Comparison of ENCODE assay signal across 24 cellular contexts in genomic region chr18:21508302-21508701, GRCh38.
DNase-seq lines count a peak whose midpoint lies in the region; ATAC-seq, FAIRE-seq and TF ChIP-seq lines count a peak whose summit lies in the region.
"Had no signal": no experiment of that assay in that cellular context is flagged by ENCODE, and none has a peak within 500 bp of the region (broad histone marks: within the 10 kb centered on the region; RNA-seq: fewer than 3 reads in every experiment).

No MANE protein-coding gene starts in this region.

- no peak overlapping the region for H4K91ac ChIP-seq in H9 (ENCODE audit: insufficient read length, low read depth, low read length)
- no peak overlapping the region for H4K91ac ChIP-seq in H1 (replicated peaks; ENCODE audit: insufficient read length, low read length)

- H3K23me2 ChIP-seq in H9 (ENCODE audit: insufficient read length, low read depth, low read length, poor library complexity, severe bottlenecking) (no peaks in the 10 kb centered on the region), H1 (ENCODE audit: low read depth, low read length) (no peaks in the 10 kb centered on the region)

- H3K18ac ChIP-seq in H9 (ENCODE audit: insufficient read length, low read depth, low read length) (no peak overlapping the region), H1 (ENCODE audit: extremely low read depth, low read length) (no peak overlapping the region)

- H3K27ac Mint-ChIP-seq in H9, result 0 out of 7 replicates have a peak overlapping the region, but pooled peaks of 1 of the 3 experiments have one; percentile 44
- H3K27ac Mint-ChIP-seq: CD4-positive, alpha-beta T cell; CD8-positive, alpha-beta T cell had no signal

- H2AK5ac ChIP-seq in H9 (ENCODE audit: insufficient read length, low read length), result no peak overlapping the region
- no peak overlapping the region for H2AK5ac ChIP-seq in H1 (ENCODE audit: low read depth, low read length)

- H3K4me1 ChIP-seq in HepG2 (ENCODE audit: insufficient read depth, low read length) (peaks cover 16% of the 10 kb centered on the region), right lobe of liver (no peaks in the 10 kb centered on the region), H9 (ENCODE audit: insufficient read depth, low read length) (no peaks in the 10 kb centered on the region), H1 (replicated peaks in 1 of 4; ENCODE audit: control insufficient read depth in 3 of 4, insufficient read depth in 4 of 4, low read length in 3 of 4) (peaks cover 0 to 6% (median 0%) of the 10 kb centered on the region in 4 experiments; a peak in 1 of 7 replicates)
- H3K4me1 ChIP-seq: BE2C, BLaER1, Caco-2 had no signal

- H2BK120ac ChIP-seq in H9 (ENCODE audit: low read depth, low read length, poor library complexity, severe bottlenecking), result no peak overlapping the region
- H2BK120ac ChIP-seq in H1 (replicated peaks; ENCODE audit: low read depth, low read length), result no peak overlapping the region

- no peak overlapping the region for H2BK20ac ChIP-seq in H9 (ENCODE audit: low read depth, low read length, poor library complexity, severe bottlenecking)
- no peak overlapping the region for H2BK20ac ChIP-seq in H1 (ENCODE audit: low read length)

- H3K4me3 ChIP-seq in HepG2 (replicated peaks in 1 of 3; ENCODE audit: insufficient read depth in 1 of 3, low read depth in 2 of 3, low read length in 3 of 3) (no peak overlapping the region), right lobe of liver (no peak overlapping the region), H1 (ENCODE audit: extremely low read depth in 1 of 4, insufficient read depth in 2 of 4, low read depth in 3 of 4, low read length in 4 of 4) (no peak overlapping the region)
- H3K4me3 ChIP-seq: BLaER1 had no signal

- in situ Hi-C loops in HepG2 (cut with HindIII; ENCODE audit: extremely low pct_ligation_motif_present, low pct_unique_long_range_greater_than_20kb), result no loop called here

- H3K9me3 ChIP-seq in HepG2 (ENCODE audit: low read length) (no peaks in the 10 kb centered on the region), right lobe of liver (no peaks in the 10 kb centered on the region), H9 (ENCODE audit: control insufficient read depth, low read depth, low read length) (no peaks in the 10 kb centered on the region), H1 (ENCODE audit: insufficient read depth in 2 of 2, low read depth in 1 of 2, low read length in 1 of 2) (no peaks in the 10 kb centered on the region; a peak in 1 of 4 replicates)
- H3K9me3 ChIP-seq: BE2C, Caco-2 had no signal

- H3K27ac ChIP-seq in HepG2 (ENCODE audit: extremely low read length, insufficient read depth, low read length), result no peak overlapping the region
- H3K27ac ChIP-seq in right lobe of liver, result no peak overlapping the region
- H3K27ac ChIP-seq in H9 (ENCODE audit: insufficient read length, low read depth, low read length), result no peak overlapping the region
- H3K27ac ChIP-seq in H1 (ENCODE audit: low read depth, low read length), result no peak overlapping the region
- H3K27ac ChIP-seq: BLaER1 had no signal

- FAIRE-seq in HepG2 (lab: Jason Lieb, UNC) (no peak), H1 (lab: Jason Lieb, UNC) (no peak)
- FAIRE-seq: A204.1, D721Med, G401.6, GM12891, GM19239 had no signal

- TF ChIP-seq EP300 in HepG2 (IDR thresholded peaks at IDR 0.05; ENCODE audit: low read depth in 2 of 2, low read length in 2 of 2) (no peak), HepG2 (CRISPR knock-in tag; IDR thresholded peaks at IDR 0.05; ENCODE audit: borderline replicate concordance) (no peak), H1 (IDR thresholded peaks at IDR 0.05; ENCODE audit: borderline replicate concordance in 1 of 2, low read depth in 2 of 2, low read length in 2 of 2) (no peak)

- H2BK12ac ChIP-seq in H9 (ENCODE audit: insufficient read length, low read depth, low read length) (no peak overlapping the region), H1 (ENCODE audit: low read depth, low read length) (no peak overlapping the region)

- H4K8ac ChIP-seq in H9 (replicated peaks; ENCODE audit: insufficient read length, low read depth, low read length) (no peak overlapping the region), H1 (ENCODE audit: extremely low read depth, insufficient read depth, low read length) (no peak overlapping the region)

- H4K20me1 ChIP-seq in HepG2 (ENCODE audit: insufficient read depth, low read length), result no peaks in the 10 kb centered on the region
- H4K20me1 ChIP-seq in H9 (ENCODE audit: control insufficient read depth, insufficient read depth, insufficient read length), result no peaks in the 10 kb centered on the region
- peaks cover 0 to 2% of the 10 kb centered on the region in 2 experiments for H4K20me1 ChIP-seq in H1 (replicated peaks in 1 of 2; ENCODE audit: control insufficient read depth in 1 of 2, insufficient read depth in 2 of 2, low read length in 2 of 2)
- H4K20me1 ChIP-seq: BLaER1 had no signal

- peaks cover 0 to 20% (median under 1%) of the 10 kb centered on the region in 3 experiments; a peak in 3 of 7 replicates for H3K36me3 Mint-ChIP-seq in H9 (ENCODE audit: insufficient read depth in 1 of 3, low read depth in 3 of 3)
- H3K36me3 Mint-ChIP-seq: CD14-positive monocyte had no signal

- TF ChIP-seq POLR2A in HepG2 (IDR thresholded peaks at IDR 0.05; ENCODE audit: insufficient read depth in 1 of 2, low read depth in 2 of 2, low read length in 2 of 2) (no peak), right lobe of liver (IDR thresholded peaks at IDR 0.05) (no peak), H1 (IDR thresholded peaks at IDR 0.05; ENCODE audit: control extremely low read depth in 1 of 2, low read depth in 2 of 2, low read length in 2 of 2) (no peak)

- no peak overlapping the region for H3T11ph ChIP-seq in H9 (ENCODE audit: low read length)

- TF ChIP-seq RAD21 in HepG2 (CRISPR knock-in tag; IDR thresholded peaks at IDR 0.05) (no peak), H1 (IDR thresholded peaks at IDR 0.05 in 1 of 2, conservative IDR thresholded peaks at IDR 0.05 in 1 of 2; ENCODE audit: low read depth in 2 of 2, low read length in 2 of 2) (peak in 1 of 2 experiments; percentile 22; a peak in 2 of 4 replicates)

- H3K4me3 Mint-ChIP-seq in H9, result no peak overlapping the region
- H3K4me3 Mint-ChIP-seq: CD14-positive monocyte; CD4-positive, alpha-beta T cell; CD8-positive, alpha-beta T cell had no signal

- no peaks in the 10 kb centered on the region; a peak in 1 of 5 replicates for H3K9me3 Mint-ChIP-seq in H9

- no TSS peak for BruUV-seq in HepG2 (replicated peaks; lab: Mats Ljungman, UMichigan)

- H3K27me3 ChIP-seq in HepG2 (ENCODE audit: control insufficient read depth in 1 of 2, insufficient read depth in 2 of 2, low read length in 2 of 2) (no peaks in the 10 kb centered on the region), right lobe of liver (no peaks in the 10 kb centered on the region), H9 (ENCODE audit: insufficient read depth, low read length) (no peaks in the 10 kb centered on the region; the same call in 1 of the 2 replicates), H1 (replicated peaks in 1 of 4; ENCODE audit: control insufficient read depth in 3 of 4, extremely low read depth in 1 of 4, insufficient read depth in 3 of 4, low read length in 3 of 4) (no peaks in the 10 kb centered on the region)
- H3K27me3 ChIP-seq: BE2C, BLaER1 had no signal

- H3K23ac ChIP-seq in H9 (ENCODE audit: insufficient read length, low read depth, low read length) (no peak overlapping the region), H1 (ENCODE audit: insufficient read length) (no peak overlapping the region)

- CTCF ChIA-PET in HepG2 (lab: Yijun Ruan, JAX; ENCODE audit: low intra/inter-chr PET ratio, low total read pairs) (no interaction called here), H1 (lab: Charles Lee; ENCODE audit: partially characterized antibody) (interaction anchor here (0.5 to 1.5 kb wide), 5 partner anchors 10 to 122 kb away, joined by 3 to 4 read pairs (median 3); no protein-coding TSS in a partner anchor)

- H3K4me1 Mint-ChIP-seq in H9, result peaks cover 6% of the 10 kb centered on the region in 2 experiments
- H3K4me1 Mint-ChIP-seq: CD14-positive monocyte had no signal

- H2BK15ac ChIP-seq in H9 (ENCODE audit: low read depth, low read length) (no peak overlapping the region), H1 (ENCODE audit: low read length) (no peak overlapping the region)

- no peaks in the 10 kb centered on the region for H3K79me1 ChIP-seq in H9 (ENCODE audit: insufficient read depth, low read depth, low read length, poor library complexity, severe bottlenecking)
- H3K79me1 ChIP-seq in H1 (ENCODE audit: low read depth, low read length), result no peaks in the 10 kb centered on the region

- H3K9ac ChIP-seq in HepG2 (ENCODE audit: insufficient read depth, low read depth, low read length) (no peak overlapping the region), H9 (ENCODE audit: extremely low read depth, insufficient read length, low read length) (no peak overlapping the region), H1 (replicated peaks in 1 of 4; ENCODE audit: extremely low read depth in 1 of 4, low read depth in 3 of 4, low read length in 3 of 4) (no peak overlapping the region)
- H3K9ac ChIP-seq: BLaER1 had no signal

- H3K27me3 Mint-ChIP-seq in H9 (ENCODE audit: low read depth), result no peaks in the 10 kb centered on the region
- H3K27me3 Mint-ChIP-seq: CD4-positive, alpha-beta T cell had no signal

- no peak for DNase-seq in HepG2 (ENCODE audit: low spot score)
- no peak for DNase-seq in right lobe of liver
- DNase-seq in H9, result no peak
- DNase-seq in H1 (ENCODE audit: low read depth in 1 of 2, low spot score in 2 of 2), result peak in 1 of 2 experiments; percentile 43
- DNase-seq in activated CD4-positive, alpha-beta T cell treated with anti-CD3 and anti-CD28 coated beads, Interleukin-2, amount 50 U/mL, for 1 hour, result no peak
- DNase-seq in NCI-H2029 (lab: John Stamatoyannopoulos, UW), result no peak
- DNase-seq: 8988T; ACHN; BE2C; C1 segment of cervical spinal cord; Caco-2; Calu3; CD4-positive, alpha-beta T cell; CD8-positive, alpha-beta T cell; DMS79 treated with DMSO at 0.1 percent for 48 hours; GF-D8 had no signal

- H3K79me2 ChIP-seq in HepG2 (ENCODE audit: insufficient read depth, low read length) (no peaks in the 10 kb centered on the region), H9 (ENCODE audit: insufficient read depth, low read length) (no peaks in the 10 kb centered on the region), H1 (ENCODE audit: control insufficient read depth in 1 of 2, insufficient read depth in 2 of 2, low read length in 2 of 2) (no peaks in the 10 kb centered on the region)

- no peak overlapping the region for H3K14ac ChIP-seq in H9 (ENCODE audit: insufficient read depth, low read length)
- no peak overlapping the region for H3K14ac ChIP-seq in H1 (ENCODE audit: insufficient read length)

- H3K4ac ChIP-seq in H9 (ENCODE audit: low read depth, low read length), result no peak overlapping the region
- no peak overlapping the region for H3K4ac ChIP-seq in H1 (replicated peaks; ENCODE audit: insufficient read length, low read depth, low read length)

- ATAC-seq in HepG2 (peak; percentile 38; the same call in 2 of the 3 replicates), right lobe of liver (no peak), HG03108 (IDR thresholded peaks at IDR 0.05; ENCODE audit: unreplicated experiment) (no peak)
- ATAC-seq: CD8-positive, alpha-beta T cell had no signal

- no peak overlapping the region for H3K4me2 ChIP-seq in HepG2 (ENCODE audit: low read depth, low read length)
- no peak overlapping the region for H3K4me2 ChIP-seq in H9 (ENCODE audit: insufficient read depth, insufficient read length, low read length)
- H3K4me2 ChIP-seq in H1 (ENCODE audit: insufficient read depth in 1 of 2, low read depth in 2 of 2, low read length in 2 of 2), result no peak overlapping the region
- H3K4me2 ChIP-seq: BLaER1 had no signal

- intact Hi-C loops in HepG2 (cut with micrococcal nuclease; ENCODE audit: unreplicated experiment), result no loop called here
- intact Hi-C loops in right lobe of liver (cut with DNase I), result no loop called here

- TF ChIP-seq CTCF in HepG2 (CRISPR knock-in tag; IDR thresholded peaks at IDR 0.05), result no peak
- no peak for TF ChIP-seq CTCF in right lobe of liver (IDR thresholded peaks at IDR 0.05)
- TF ChIP-seq CTCF in H9 (conservative IDR thresholded peaks at IDR 0.05), result peak; percentile 27; the same call in 1 of the 3 replicates
- peak in 2 of 3 experiments; percentile 10 to 25; a peak in 2 of 4 replicates for TF ChIP-seq CTCF in H1 (IDR thresholded peaks at IDR 0.05; ENCODE audit: control extremely low read depth in 1 of 3, insufficient read depth in 1 of 3, low read depth in 1 of 3, low read length in 3 of 3)

- H4K5ac ChIP-seq in H9 (ENCODE audit: insufficient read length, low read depth, low read length) (no peak overlapping the region), H1 (ENCODE audit: insufficient read length, low read depth, low read length) (no peak overlapping the region)

- H2AFZ ChIP-seq in HepG2 (ENCODE audit: low read length), result no peak overlapping the region
- no peak overlapping the region for H2AFZ ChIP-seq in H9 (ENCODE audit: low read length)
- no peak overlapping the region for H2AFZ ChIP-seq in H1 (ENCODE audit: low read length)

- POLR2A ChIA-PET in HepG2 (lab: Yijun Ruan, JAX) (no interaction called here), H1 (lab: Charles Lee; ENCODE audit: partially characterized antibody) (interaction anchor here (0.6 to 1.3 kb wide), 4 partner anchors 9 to 108 kb away, joined by 3 read pairs; no protein-coding TSS in a partner anchor)

- H3K36me3 ChIP-seq in HepG2 (replicated peaks in 1 of 2; ENCODE audit: control insufficient read depth in 1 of 2, insufficient read depth in 2 of 2, low read length in 2 of 2), result no peaks in the 10 kb centered on the region
- H3K36me3 ChIP-seq in right lobe of liver, result peaks cover 0 to 2% (median 0%) of the 10 kb centered on the region in 4 donors
- peaks cover 0 to 2% (median 0%) of the 10 kb centered on the region in 4 experiments; a peak in 3 of 8 replicates for H3K36me3 ChIP-seq in H1 (ENCODE audit: control insufficient read depth in 2 of 4, insufficient read depth in 4 of 4, low read length in 3 of 4)
- H3K36me3 ChIP-seq: BE2C had no signal

- H2BK5ac ChIP-seq in H9 (ENCODE audit: insufficient read length, low read length) (no peak overlapping the region), H1 (ENCODE audit: low read depth, low read length) (no peak overlapping the region)

- H3K56ac ChIP-seq in H9 (ENCODE audit: insufficient read length, low read depth, low read length) (no peak overlapping the region), H1 (replicated peaks; ENCODE audit: insufficient read length, low read depth, low read length) (no peak overlapping the region)

- 94% methylated on average over 8 of the region's 8 CpGs for WGBS in HepG2 (ENCODE audit: low lambda C conversion rate)
- 100% methylated on average over 5 of the region's 8 CpGs for WGBS in right lobe of liver (ENCODE audit: insufficient coverage, low coverage, low lambda C conversion rate, missing lambda C conversion rate)
- no CpG with 5 or more reads among the region's 8 CpGs for WGBS in H9 (ENCODE audit: extremely low coverage, insufficient read length, low lambda C conversion rate)
- WGBS in H1 (ENCODE audit: extremely low coverage in 1 of 2, insufficient coverage in 1 of 2, insufficient read length in 1 of 2, insufficient replicate concordance in 2 of 2, low coverage in 1 of 2, low lambda C conversion rate in 2 of 2, missing lambda C conversion rate in 1 of 2), 2 experiments, result 92% methylated on average over 8 of the region's 8 CpGs; no CpG with 5 or more reads in 1 of the 2 experiments

Comparison
In these comparisons a context has a peak if more than half of its experiments do, and no peak if none do; other contexts are left out.
1. CTCF ChIP-seq: peak in H9 (single experiment) and H1 (2 of 3); none in HepG2 (single experiment) and right lobe of liver (0 of 4).
2. Of the 41 proteins assayed by ChIP-seq in both HepG2 and H1: peak only in HepG2: none; only in H1: CTCF; in both: none; in neither: 39; mixed calls (peak in some experiments, not most) for 1.